ENCODE assay signal across 8 cellular contexts in genomic region chr19:41821003-41821735, GRCh38. TPM values are rescaled to one million over a fixed set of nuclear protein-coding genes. Genes with fewer than 3 reads are reported as not detected.
DNase-seq lines count a peak whose midpoint lies in the region; ATAC-seq, FAIRE-seq and TF ChIP-seq lines count a peak whose summit lies in the region.

No MANE protein-coding gene starts in this region.

- TF ChIP-seq CTCF in GM10266 (IDR thresholded peaks at IDR 0.05; ENCODE audit: control insufficient read depth, insufficient read depth, low read depth, missing control alignments) (peak; percentile 70), bronchial epithelial cell (IDR thresholded peaks at IDR 0.05; ENCODE audit: insufficient read depth, low read length, severe bottlenecking) (peak; percentile 79), thoracic aorta (IDR thresholded peaks at IDR 0.05) (peak; percentile 18)

- no peak overlapping the region for H3K27ac ChIP-seq in thoracic aorta

- ATAC-seq in thoracic aorta (ENCODE audit: insufficient number of reproducible peaks, low FRiP score, low read depth): no peak
- no peak for ATAC-seq in HG03135 (IDR thresholded peaks at IDR 0.05; ENCODE audit: unreplicated experiment)

- no peaks in the 10 kb centered on the region for H3K4me1 ChIP-seq in thoracic aorta (ENCODE audit: control insufficient read depth in 1 of 2, low read depth in 2 of 2)

- H3K36me3 ChIP-seq in bronchial epithelial cell (ENCODE audit: control insufficient read depth, insufficient read depth, low read length) (no peaks in the 10 kb centered on the region), thoracic aorta (no peaks in the 10 kb centered on the region)

- FAIRE-seq in bronchial epithelial cell (lab: Jason Lieb, UNC): no peak

- H3K9me3 ChIP-seq in thoracic aorta: no peaks in the 10 kb centered on the region

- DNase-seq in A172 (ENCODE audit: low spot score): peak; percentile 51
- peak; percentile 79 for DNase-seq in GM10266 (ENCODE audit: extremely low spot score)
- peak; percentile 41 for DNase-seq in NCI-H1694 treated with DMSO at 0.1 percent for 48 hours (lab: John Stamatoyannopoulos, UW)
- peak in 3 of 5 donors; percentile 6 to 54 (median 27) for DNase-seq in T-helper 1 cell
- DNase-seq in bronchial epithelial cell (ENCODE audit: low read depth): peak; percentile 62
- peak; percentile 49 for DNase-seq in medulla oblongata (ENCODE audit: extremely low spot score)
- DNase-seq in thoracic aorta (ENCODE audit: low spot score): no peak

- no peaks in the 10 kb centered on the region for H3K27me3 ChIP-seq in bronchial epithelial cell (ENCODE audit: control insufficient read depth, insufficient read depth, low read length)
- no peaks in the 10 kb centered on the region for H3K27me3 ChIP-seq in thoracic aorta (replicated peaks; ENCODE audit: insufficient read depth)

- H3K4me3 ChIP-seq in bronchial epithelial cell (ENCODE audit: low read depth, low read length): no peak overlapping the region
- H3K4me3 ChIP-seq in thoracic aorta: no peak overlapping the region

RNA-seq across cellular contexts. Expression of gene LYPD4, which starts 23.3 kb away (rescaled TPM):
- not detected in 2 replicates for total RNA-seq in A172 (2014; rRNA removed; shearing (Covaris generic))
- total RNA-seq in bronchial epithelial cell: not detected in 2 replicates
- total RNA-seq in thoracic aorta: not detected

RNA-seq across cellular contexts. Expression of gene DMRTC2, which starts 23.7 kb away (rescaled TPM):
- total RNA-seq in A172 (2014; rRNA removed; shearing (Covaris generic)): not detected in 2 replicates
- total RNA-seq in bronchial epithelial cell (not detected in 2 replicates), thoracic aorta (not detected)

RNA-seq across cellular contexts. Expression of gene CEACAM3, which starts 24.8 kb away (rescaled TPM):
- not detected in 2 replicates for total RNA-seq in A172 (2014; rRNA removed; shearing (Covaris generic))
- total RNA-seq in bronchial epithelial cell (0.26 TPM in 1 of 2 replicates, not detected in the other), thoracic aorta (not detected)

RNA-seq across cellular contexts. Expression of gene RPS19, which starts 38.9 kb away (rescaled TPM):
- 1,133 and 1,859 TPM in 2 replicates for total RNA-seq in A172 (2014; rRNA removed; shearing (Covaris generic))
- 2,069 and 2,277 TPM in 2 replicates for total RNA-seq in bronchial epithelial cell
- 100 to 1,000 TPM; 347 to 429 TPM for total RNA-seq in thoracic aorta

RNA-seq across cellular contexts. Expression of gene CD79A, which starts 55.9 kb away (rescaled TPM):
- not detected in 2 replicates for total RNA-seq in A172 (2014; rRNA removed; shearing (Covaris generic))
- total RNA-seq in bronchial epithelial cell (not detected in 2 replicates), thoracic aorta (not detected)

Comparison
In these comparisons a context has a peak if more than half of its experiments do, and no peak if none do; other contexts are left out.
1. CTCF ChIP-seq: peak in every context shown above with its lines; median percentile 79 in bronchial epithelial cell; 70 in GM10266; 18 in thoracic aorta.